In the genomic region with DNA sequence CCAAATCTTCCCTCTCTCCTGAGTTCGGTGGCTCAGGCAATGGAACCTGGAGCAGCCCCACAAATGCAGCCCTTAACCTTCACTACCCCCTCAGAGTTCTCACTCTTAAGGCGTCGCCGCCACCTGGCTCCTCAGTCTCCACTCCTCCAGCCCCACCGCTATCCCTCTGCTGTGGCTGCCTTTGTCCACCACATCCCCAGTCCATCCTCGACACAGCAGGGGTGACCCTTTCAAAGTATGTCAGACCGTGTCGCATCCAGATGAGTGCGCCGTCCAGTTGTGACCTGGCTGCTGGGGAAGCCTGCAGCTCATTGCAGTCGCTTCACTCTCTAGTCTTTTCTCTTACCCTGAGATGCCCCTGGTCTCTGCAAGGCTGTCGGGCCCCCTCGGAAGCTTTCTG, we compare ENCODE assay signal across 9 cellular contexts. TPM values are rescaled to one million over a fixed set of nuclear protein-coding genes. Genes with fewer than 3 reads are reported as not detected.
DNase-seq lines count a peak whose midpoint lies in the region; ATAC-seq, FAIRE-seq and TF ChIP-seq lines count a peak whose summit lies in the region.
"Had no signal": no experiment of that assay in that cellular context is flagged by ENCODE, and none has a peak within 500 bp of the region (broad histone marks: within the 10 kb centered on the region; RNA-seq: fewer than 3 reads in every experiment).

No MANE protein-coding gene starts in this region.

- no peaks in the 10 kb centered on the region for H3K27me3 ChIP-seq in astrocyte (ENCODE audit: insufficient read depth, low read length)

- peaks cover 71% of the 10 kb centered on the region for H4K20me1 ChIP-seq in astrocyte (ENCODE audit: insufficient read depth, low read length)

- no peak for DNase-seq in stimulated activated naive CD8-positive, alpha-beta T cell treated with anti-CD3 and anti-CD28 coated beads, Interleukin-15, Interleukin-2, amounts not matched to agents 100 U/mL and 50 U/mL, for 24 hours
- DNase-seq in astrocyte (ENCODE audit: low read depth) (no peak), GM10266 (ENCODE audit: extremely low spot score) (no peak), MV-4-11 (lab: John Stamatoyannopoulos, UW) (no peak), SHP77 treated with DMSO at 0.1 percent for 48 hours (lab: John Stamatoyannopoulos, UW) (no peak)
- DNase-seq in effector CD8-positive, alpha-beta T cell (lab: John Stamatoyannopoulos, UW), result no peak

- peaks cover 92% of the 10 kb centered on the region for H3K79me2 ChIP-seq in astrocyte (ENCODE audit: insufficient read depth, low read length)

- H2AFZ ChIP-seq in astrocyte (ENCODE audit: low read depth, low read length), result no peak overlapping the region

- no peaks in the 10 kb centered on the region for H3K27me3 Mint-ChIP-seq in stimulated activated naive CD8-positive, alpha-beta T cell treated with anti-CD3 and anti-CD28 coated beads, Interleukin-15, Interleukin-2, amounts not matched to agents 100 ng/mL and 50 ng/mL, for 24 hours
- no peaks in the 10 kb centered on the region for H3K27me3 Mint-ChIP-seq in astrocyte (ENCODE audit: low read depth, unreplicated experiment)

- H3K36me3 Mint-ChIP-seq in stimulated activated naive CD8-positive, alpha-beta T cell treated with anti-CD3 and anti-CD28 coated beads, Interleukin-15, Interleukin-2, amounts not matched to agents 100 ng/mL and 50 ng/mL, for 24 hours (ENCODE audit: low read depth), result peaks cover 24% of the 10 kb centered on the region
- H3K36me3 Mint-ChIP-seq in astrocyte (ENCODE audit: low read depth, unreplicated experiment), result peaks cover 3% of the 10 kb centered on the region

- H3K9ac ChIP-seq in astrocyte (ENCODE audit: low read length), result peak overlapping the region; percentile 87

- H3K4me1 Mint-ChIP-seq in stimulated activated naive CD8-positive, alpha-beta T cell treated with anti-CD3 and anti-CD28 coated beads, Interleukin-15, Interleukin-2, amounts not matched to agents 100 ng/mL and 50 ng/mL, for 24 hours (ENCODE audit: low read depth), result peaks cover 81% of the 10 kb centered on the region
- H3K4me1 Mint-ChIP-seq in astrocyte (ENCODE audit: low read depth, unreplicated experiment), result peaks cover 27% of the 10 kb centered on the region

- peak overlapping the region; percentile 90 for H3K27ac Mint-ChIP-seq in stimulated activated naive CD8-positive, alpha-beta T cell treated with anti-CD3 and anti-CD28 coated beads, Interleukin-15, Interleukin-2, amounts not matched to agents 100 ng/mL and 50 ng/mL, for 24 hours
- H3K27ac Mint-ChIP-seq in astrocyte (ENCODE audit: unreplicated experiment), result peak overlapping the region; percentile 68

- 49 to 51% methylated on average over 9 to 12 of the region's 13 CpGs for WGBS in mesodermal cell (ENCODE audit: insufficient coverage in 2 of 2), 2 experiments

- H3K4me3 ChIP-seq in astrocyte (ENCODE audit: insufficient read depth, low read depth, low read length) (peak overlapping the region; percentile 95), mesodermal cell (ENCODE audit: extremely low read depth, insufficient read depth, low read length, poor library complexity, severe bottlenecking) (peak overlapping the region; percentile 98)

- TF ChIP-seq CTCF in astrocyte (IDR thresholded peaks at IDR 0.05; ENCODE audit: insufficient read depth, low read depth, low read length), result no peak
- TF ChIP-seq CTCF in GM10266 (IDR thresholded peaks at IDR 0.05; ENCODE audit: control insufficient read depth, insufficient read depth, low read depth, missing control alignments), result no peak

- H3K4me3 Mint-ChIP-seq in stimulated activated naive CD8-positive, alpha-beta T cell treated with anti-CD3 and anti-CD28 coated beads, Interleukin-15, Interleukin-2, amounts not matched to agents 100 ng/mL and 50 ng/mL, for 24 hours, result peak overlapping the region; percentile 100
- H3K4me3 Mint-ChIP-seq in astrocyte (ENCODE audit: unreplicated experiment), result peak overlapping the region; percentile 90

- FAIRE-seq in astrocyte (lab: Jason Lieb, UNC), result no peak

- H3K36me3 ChIP-seq in astrocyte (ENCODE audit: insufficient read depth, low read length) (no peaks in the 10 kb centered on the region), mesodermal cell (ENCODE audit: control insufficient read depth, insufficient read depth, low read length) (peaks cover 30% of the 10 kb centered on the region)

- no peak for ATAC-seq in stimulated activated naive CD8-positive, alpha-beta T cell treated with anti-CD3 and anti-CD28 coated beads, Interleukin-15, Interleukin-2, amounts not matched to agents 100 U/mL and 50 U/mL, for 24 hours

- H3K27ac ChIP-seq in astrocyte (ENCODE audit: low read depth, low read length) (no peak overlapping the region), mesodermal cell (ENCODE audit: low read depth, low read length, severe bottlenecking) (no peak overlapping the region)

- H3K4me1 ChIP-seq in astrocyte (ENCODE audit: insufficient read depth, low read length) (peaks cover 15% of the 10 kb centered on the region), mesodermal cell (ENCODE audit: control insufficient read depth, insufficient read depth, low read length, poor library complexity, severe bottlenecking) (peaks cover 26% of the 10 kb centered on the region)

- H3K9me3 ChIP-seq in astrocyte (ENCODE audit: insufficient read depth, low read depth, low read length) (no peaks in the 10 kb centered on the region), mesodermal cell (ENCODE audit: control insufficient read depth, low read length) (no peaks in the 10 kb centered on the region)

- H3K4me2 ChIP-seq in astrocyte (ENCODE audit: low read length), result peak overlapping the region; percentile 90

- H3K9me3 Mint-ChIP-seq in stimulated activated naive CD8-positive, alpha-beta T cell treated with anti-CD3 and anti-CD28 coated beads, Interleukin-15, Interleukin-2, amounts not matched to agents 100 ng/mL and 50 ng/mL, for 24 hours, result no peaks in the 10 kb centered on the region
- H3K9me3 Mint-ChIP-seq in astrocyte (ENCODE audit: unreplicated experiment), result no peaks in the 10 kb centered on the region

RNA-seq across cellular contexts. Expression of a gene that starts 1.0 kb away (rescaled TPM):
- total RNA-seq in astrocyte, result 52.2 and 55.4 TPM in 2 replicates
- polyA plus RNA-seq in mesodermal cell (2013, experiment 1 of 2), result 41.0 TPM
- 36.0 TPM for polyA plus RNA-seq in mesodermal cell (2013, experiment 2 of 2)

RNA-seq across cellular contexts. Expression of a gene that starts 1.1 kb away (rescaled TPM):
- 91.4 and 97.6 TPM in 2 replicates for total RNA-seq in astrocyte
- polyA plus RNA-seq in mesodermal cell (2013, experiment 1 of 2), result 200 TPM
- polyA plus RNA-seq in mesodermal cell (2013, experiment 2 of 2), result 182 TPM

RNA-seq across cellular contexts. Expression of a gene that starts 21.6 kb away (rescaled TPM):
- total RNA-seq in astrocyte, result not detected in 2 replicates
- polyA plus RNA-seq in mesodermal cell (2013, experiment 1 of 2), result not detected
- polyA plus RNA-seq in mesodermal cell (2013, experiment 2 of 2), result not detected
- total RNA-seq: pulmonary artery endothelial cell had no signal

RNA-seq across cellular contexts. Expression of a gene that starts 30.5 kb away (rescaled TPM):
- total RNA-seq in astrocyte, result 0.16 and 0.17 TPM in 2 replicates
- polyA plus RNA-seq in mesodermal cell (2013, experiment 1 of 2), result 0.26 TPM
- not detected for polyA plus RNA-seq in mesodermal cell (2013, experiment 2 of 2)
- total RNA-seq: pulmonary artery endothelial cell had no signal

RNA-seq across cellular contexts. Expression of a gene that starts 47.6 kb away (rescaled TPM):
- total RNA-seq in astrocyte, result 0.18 TPM in 1 of 2 replicates, not detected in the other
- not detected for polyA plus RNA-seq in mesodermal cell (2013, experiment 1 of 2)
- polyA plus RNA-seq in mesodermal cell (2013, experiment 2 of 2), result not detected
- total RNA-seq: pulmonary artery endothelial cell had no signal
